Comparison of ENCODE assay signal across 18 cellular contexts in the genomic region with DNA sequence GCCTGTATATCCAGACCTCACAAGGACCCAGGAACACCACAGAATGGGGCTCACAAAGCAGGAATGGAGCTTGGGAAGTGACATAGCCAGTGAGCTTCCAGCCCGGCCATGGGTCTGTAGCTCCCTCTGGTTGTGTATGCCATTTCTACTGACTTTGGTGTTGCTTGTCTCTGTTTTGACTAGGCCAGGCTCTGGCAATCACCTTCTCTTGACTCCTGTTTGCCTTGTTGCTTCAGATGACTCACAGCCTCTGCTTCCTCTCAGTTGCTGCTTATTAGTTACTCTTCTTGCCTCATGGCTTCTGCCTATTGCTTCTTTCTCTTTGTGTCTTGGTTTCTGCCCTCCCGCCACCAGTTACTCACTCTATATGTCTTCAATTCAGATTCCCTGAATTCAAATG. TPM values are rescaled to one million over a fixed set of nuclear protein-coding genes. Genes with fewer than 3 reads are reported as not detected.
DNase-seq lines count a peak whose midpoint lies in the region; ATAC-seq and TF ChIP-seq lines count a peak whose summit lies in the region.
"Had no signal": no experiment of that assay in that cellular context is flagged by ENCODE, and none has a peak within 500 bp of the region (broad histone marks: within the 10 kb centered on the region; RNA-seq: fewer than 3 reads in every experiment).

No MANE protein-coding gene starts in this region.

- peaks cover 2% of the 10 kb centered on the region for H3K9me3 Mint-ChIP-seq in stimulated activated memory B cell treated with anti-CD40 and anti-IgM and Interleukin-4, amounts not matched to agents 10 μg/mL and 1 μg/mL and 100 μg/mL, for 72 hours
- H3K9me3 Mint-ChIP-seq: H9, T-cell had no signal

- no peaks in the 10 kb centered on the region for H3K4me1 ChIP-seq in mammary epithelial cell (ENCODE audit: insufficient read depth, low read length)

- H4K20me1 ChIP-seq in mammary epithelial cell (ENCODE audit: insufficient read depth, low read length): no peaks in the 10 kb centered on the region

- no peak overlapping the region for H3K4me3 Mint-ChIP-seq in stimulated activated memory B cell treated with anti-CD40 and anti-IgM and Interleukin-4, amounts not matched to agents 10 μg/mL and 1 μg/mL and 100 μg/mL, for 72 hours
- H3K4me3 Mint-ChIP-seq: H9, naive B cell, T-cell had no signal

- no TSS peak for BruUV-seq in mammary epithelial cell (replicated peaks; lab: Mats Ljungman, UMichigan)

- H3K4me2 ChIP-seq in mammary epithelial cell (ENCODE audit: insufficient read depth, low read depth, low read length): no peak overlapping the region

- CTCF ChIA-PET in mammary epithelial cell (lab: Charles Lee; ENCODE audit: low non-redundant PET): no interaction called here

- no peaks in the 10 kb centered on the region for H3K36me3 ChIP-seq in mammary epithelial cell (ENCODE audit: insufficient read depth, low read length)
- H3K36me3 ChIP-seq: MG63 had no signal

- TF ChIP-seq CTCF in mammary epithelial cell (conservative IDR thresholded peaks at IDR 0.05 in 1 of 2, IDR thresholded peaks at IDR 0.05 in 1 of 2; ENCODE audit: extremely low read depth in 1 of 2, insufficient read depth in 1 of 2, low read depth in 1 of 2, low read length in 2 of 2): peak in 1 of 2 donors; percentile 4

- peaks cover 7% of the 10 kb centered on the region for H3K27me3 Mint-ChIP-seq in stimulated activated memory B cell treated with anti-CD40 and anti-IgM and Interleukin-4, amounts not matched to agents 10 μg/mL and 1 μg/mL and 100 μg/mL, for 72 hours

- no peak overlapping the region for H3K9ac ChIP-seq in mammary epithelial cell (ENCODE audit: insufficient read depth, low read length)

- H3K27ac Mint-ChIP-seq in stimulated activated memory B cell treated with anti-CD40 and anti-IgM and Interleukin-4, amounts not matched to agents 10 μg/mL and 1 μg/mL and 100 μg/mL, for 72 hours: no peak overlapping the region
- H3K27ac Mint-ChIP-seq: H9, T-cell had no signal

- in situ Hi-C loops in mammary epithelial cell (cut with MboI; ENCODE audit: low sequenced_read_pairs in 2 of 2) (no loop called here), ACHN (cut with HindIII; ENCODE audit: low pct_ligation_motif_present, low pct_unique_long_range_greater_than_20kb, low sequenced_read_pairs) (no loop called here)

- no peaks in the 10 kb centered on the region for H3K9me3 ChIP-seq in mammary epithelial cell (replicated peaks; ENCODE audit: insufficient read depth, low read length)
- H3K9me3 ChIP-seq: MG63 had no signal

- H3K79me2 ChIP-seq in mammary epithelial cell (ENCODE audit: insufficient read depth, low read length): no peaks in the 10 kb centered on the region

- no peak for ATAC-seq in stimulated activated memory B cell treated with anti-CD40 and anti-IgM and Interleukin-4, amounts not matched to agents 10 μg/mL and 1 μg/mL and 100 μg/mL, for 72 hours
- ATAC-seq: right cardiac atrium; stimulated activated naive CD8-positive, alpha-beta T cell treated with anti-CD3 and anti-CD28 coated beads, Interleukin-15, Interleukin-2, amounts not matched to agents 100 U/mL and 50 U/mL, for 24 hours; T-cell had no signal

- no peak overlapping the region for H3K27ac ChIP-seq in mammary epithelial cell (ENCODE audit: insufficient read depth, low read depth, low read length)
- H3K27ac ChIP-seq: C4-2B, HL-60 had no signal

- WGBS in mammary epithelial cell (ENCODE audit: low coverage, missing lambda C conversion rate): 85% methylated on average over 1 of the region's 2 CpGs

- peak; percentile 3 for DNase-seq in EL
- DNase-seq in LHCN-M2 (ENCODE audit: low read depth): peak; percentile 37
- peak; percentile 59 for DNase-seq in mammary epithelial cell
- DNase-seq in islet precursor cell: peak; percentile 56
- DNase-seq in ACHN: no peak
- no peak for DNase-seq in stimulated activated CD4-positive, alpha-beta T cell treated with anti-CD3 and anti-CD28 coated beads, Interleukin-2, amount 100 ng/mL, for 24 hours
- DNase-seq: activated CD4-positive, alpha-beta T cell treated with anti-CD3 and anti-CD28 coated beads for 4 hours; aorta; H9; head of caudate nucleus; MG63; naive B cell; right cardiac atrium; stimulated activated naive CD8-positive, alpha-beta T cell treated with anti-CD3 and anti-CD28 coated beads, Interleukin-15, Interleukin-2, amounts not matched to agents 100 U/mL and 50 U/mL, for 24 hours; T-cell had no signal

- dilution Hi-C loops in mammary epithelial cell (cut with HindIII; ENCODE audit: low sequenced_read_pairs): no loop called here

- no peak overlapping the region for H3K4me3 ChIP-seq in mammary epithelial cell (replicated peaks in 1 of 3; ENCODE audit: insufficient read depth in 1 of 3, low read depth in 2 of 3, low read length in 3 of 3)
- H3K4me3 ChIP-seq: MG63 had no signal

- peaks cover 2% of the 10 kb centered on the region for H3K27me3 ChIP-seq in mammary epithelial cell (ENCODE audit: insufficient read depth, low read length)

- no peak overlapping the region for H2AFZ ChIP-seq in mammary epithelial cell (ENCODE audit: low read depth, low read length)

- H3K36me3 Mint-ChIP-seq in stimulated activated memory B cell treated with anti-CD40 and anti-IgM and Interleukin-4, amounts not matched to agents 10 μg/mL and 1 μg/mL and 100 μg/mL, for 72 hours: no peaks in the 10 kb centered on the region
- H3K36me3 Mint-ChIP-seq: T-cell had no signal

- H3K4me1 Mint-ChIP-seq in stimulated activated memory B cell treated with anti-CD40 and anti-IgM and Interleukin-4, amounts not matched to agents 10 μg/mL and 1 μg/mL and 100 μg/mL, for 72 hours: peaks cover 8% of the 10 kb centered on the region
- H3K4me1 Mint-ChIP-seq: H9 had no signal

- intact Hi-C loops in mammary epithelial cell (cut with micrococcal nuclease): no loop called here

RNA-seq across cellular contexts. Expression of gene IER3IP1, which starts 15.8 kb away (rescaled TPM):
- 29.2 and 29.6 TPM in 2 replicates for total RNA-seq in LHCN-M2 (2014; rRNA removed)
- polyA plus RNA-seq in LHCN-M2 (2012): 30.4 TPM
- total RNA-seq in mammary epithelial cell: 10 to 100 TPM; 13.2 to 15.2 TPM
- 8.8 TPM for polyA plus RNA-seq in mammary epithelial cell
- polyA minus RNA-seq in mammary epithelial cell: 11.1 TPM

RNA-seq across cellular contexts. Expression of gene HDHD2, which starts 41.7 kb away (rescaled TPM):
- 21.5 and 23.3 TPM in 2 replicates for total RNA-seq in LHCN-M2 (2014; rRNA removed)
- polyA plus RNA-seq in LHCN-M2 (2012): 19.0 TPM
- 10 to 100 TPM; 18.3 to 28.6 TPM for total RNA-seq in mammary epithelial cell
- 6.2 TPM for polyA plus RNA-seq in mammary epithelial cell
- 14.9 TPM for polyA minus RNA-seq in mammary epithelial cell

RNA-seq across cellular contexts. Expression of gene SKOR2, which starts 59.5 kb away (rescaled TPM):
- total RNA-seq in LHCN-M2 (2014; rRNA removed) (not detected in 2 replicates), mammary epithelial cell (not detected)
- polyA plus RNA-seq in LHCN-M2 (2012): not detected
- not detected for polyA plus RNA-seq in mammary epithelial cell
- not detected for polyA minus RNA-seq in mammary epithelial cell
- total RNA-seq: aorta, right cardiac atrium, T-cell had no signal
- polyA plus RNA-seq: aorta, right cardiac atrium had no signal

Comparison
In these comparisons a context has a peak if more than half of its experiments do, and no peak if none do; other contexts are left out.
1. DNase-seq: peak in EL (single experiment), LHCN-M2 (single experiment), mammary epithelial cell (single experiment) and islet precursor cell (single experiment); none in ACHN (single experiment) and stimulated activated CD4-positive, alpha-beta T cell treated with anti-CD3 and anti-CD28 coated beads, Interleukin-2, amount 100 ng/mL, for 24 hours (0 of 2).